ENCODE assay signal across 8 cellular contexts in the genomic region with DNA sequence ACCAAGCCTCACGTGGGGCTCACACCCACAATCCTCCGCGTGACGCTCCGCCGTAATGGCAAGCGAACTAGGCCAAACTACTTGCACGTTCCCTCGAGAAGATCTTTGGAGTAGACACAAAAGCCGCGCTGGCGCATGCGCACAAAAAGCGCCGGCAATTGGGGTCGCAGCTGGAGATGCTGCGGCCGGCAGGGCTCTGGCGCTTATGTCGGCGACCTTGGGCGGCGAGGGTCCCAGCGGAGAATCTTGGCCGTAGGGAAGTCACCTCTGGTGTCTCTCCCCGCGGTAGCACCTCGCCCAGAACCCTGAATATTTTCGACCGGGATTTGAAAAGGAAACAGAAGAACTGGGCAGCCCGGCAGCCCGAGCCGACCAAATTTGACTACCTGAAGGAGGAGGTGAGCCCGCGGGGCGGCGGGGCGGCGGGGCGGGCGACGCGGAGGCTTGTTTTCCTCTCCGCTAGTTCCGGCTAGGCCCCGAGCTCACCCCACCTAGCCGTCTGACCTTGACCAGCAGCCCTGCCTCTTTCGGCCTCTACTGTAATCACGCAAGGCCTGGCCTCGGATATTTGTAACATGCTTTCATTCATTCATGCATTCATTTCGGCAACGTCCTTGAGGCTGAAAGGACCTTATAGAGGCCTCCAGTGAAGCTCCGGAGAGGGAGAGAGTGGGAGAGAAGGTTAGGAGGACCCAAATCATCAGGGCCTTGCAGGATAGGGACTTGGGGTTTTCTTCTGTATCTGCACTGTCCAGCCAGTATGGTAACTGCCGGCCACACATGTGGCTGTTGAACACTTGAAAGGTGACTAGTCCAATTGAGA. TPM values are rescaled to one million over a fixed set of nuclear protein-coding genes. Genes with fewer than 3 reads are reported as not detected.
DNase-seq lines count a peak whose midpoint lies in the region; ATAC-seq and TF ChIP-seq lines count a peak whose summit lies in the region.

A gene with protein sequence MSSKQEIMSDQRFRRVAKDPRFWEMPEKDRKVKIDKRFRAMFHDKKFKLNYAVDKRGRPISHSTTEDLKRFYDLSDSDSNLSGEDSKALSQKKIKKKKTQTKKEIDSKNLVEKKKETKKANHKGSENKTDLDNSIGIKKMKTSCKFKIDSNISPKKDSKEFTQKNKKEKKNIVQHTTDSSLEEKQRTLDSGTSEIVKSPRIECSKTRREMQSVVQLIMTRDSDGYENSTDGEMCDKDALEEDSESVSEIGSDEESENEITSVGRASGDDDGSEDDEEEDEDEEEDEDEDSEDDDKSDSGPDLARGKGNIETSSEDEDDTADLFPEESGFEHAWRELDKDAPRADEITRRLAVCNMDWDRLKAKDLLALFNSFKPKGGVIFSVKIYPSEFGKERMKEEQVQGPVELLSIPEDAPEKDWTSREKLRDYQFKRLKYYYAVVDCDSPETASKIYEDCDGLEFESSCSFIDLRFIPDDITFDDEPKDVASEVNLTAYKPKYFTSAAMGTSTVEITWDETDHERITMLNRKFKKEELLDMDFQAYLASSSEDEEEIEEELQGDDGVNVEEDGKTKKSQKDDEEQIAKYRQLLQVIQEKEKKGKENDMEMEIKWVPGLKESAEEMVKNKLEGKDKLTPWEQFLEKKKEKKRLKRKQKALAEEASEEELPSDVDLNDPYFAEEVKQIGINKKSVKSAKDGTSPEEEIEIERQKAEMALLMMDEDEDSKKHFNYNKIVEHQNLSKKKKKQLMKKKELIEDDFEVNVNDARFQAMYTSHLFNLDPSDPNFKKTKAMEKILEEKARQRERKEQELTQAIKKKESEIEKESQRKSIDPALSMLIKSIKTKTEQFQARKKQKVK (minus strand): TSS at position 27 of the 823 bp plus-strand sequence. CDS start 1,779 bp downstream, outside the sequence.
A gene with protein sequence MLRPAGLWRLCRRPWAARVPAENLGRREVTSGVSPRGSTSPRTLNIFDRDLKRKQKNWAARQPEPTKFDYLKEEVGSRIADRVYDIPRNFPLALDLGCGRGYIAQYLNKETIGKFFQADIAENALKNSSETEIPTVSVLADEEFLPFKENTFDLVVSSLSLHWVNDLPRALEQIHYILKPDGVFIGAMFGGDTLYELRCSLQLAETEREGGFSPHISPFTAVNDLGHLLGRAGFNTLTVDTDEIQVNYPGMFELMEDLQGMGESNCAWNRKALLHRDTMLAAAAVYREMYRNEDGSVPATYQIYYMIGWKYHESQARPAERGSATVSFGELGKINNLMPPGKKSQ (plus strand): TSS at position 136 of the 823 bp plus-strand sequence. CDS start 41 bp downstream, at position 177.

- H3K9ac ChIP-seq in mucosa of stomach (ENCODE audit: low read length), result peak within 1 kb of the TSS; percentile 96

- H3K27me3 Mint-ChIP-seq in activated T-cell treated with anti-CD3 and anti-CD28 coated beads, Interleukin-2, amount 50 U/mL, for 24 hours, result no peaks in the 10 kb centered on the region

- ATAC-seq in GM21717 (IDR thresholded peaks at IDR 0.05; ENCODE audit: unreplicated experiment), result peak; percentile 98

- H3K4me1 ChIP-seq in esophagus (ENCODE audit: control insufficient read depth in 2 of 2, insufficient read depth in 2 of 2, low read length in 1 of 2), result peaks cover 0 to 3% of the 10 kb centered on the region in 2 donors
- peaks cover 12% of the 10 kb centered on the region for H3K4me1 ChIP-seq in mucosa of stomach (ENCODE audit: control insufficient read depth, insufficient read depth, low read length)

- H3K4me3 ChIP-seq in esophagus (ENCODE audit: low read depth in 1 of 2, low read length in 2 of 2) (peak within 1 kb of the TSS; percentile 83 to 88), mucosa of stomach (ENCODE audit: low read length) (peak within 1 kb of the TSS; percentile 94)

- no peaks in the 10 kb centered on the region for H3K9me3 ChIP-seq in esophagus (ENCODE audit: control insufficient read depth in 2 of 2, insufficient read depth in 1 of 2, low read depth in 1 of 2, low read length in 1 of 2)
- H3K9me3 ChIP-seq in mucosa of stomach (ENCODE audit: control insufficient read depth, low read length), result no peaks in the 10 kb centered on the region

- H3K9me3 Mint-ChIP-seq in activated T-cell treated with anti-CD3 and anti-CD28 coated beads, Interleukin-2, amount 50 U/mL, for 24 hours, result no peaks in the 10 kb centered on the region

- peaks cover 86% of the 10 kb centered on the region for H3K36me3 Mint-ChIP-seq in activated T-cell treated with anti-CD3 and anti-CD28 coated beads, Interleukin-2, amount 50 U/mL, for 24 hours (ENCODE audit: low read depth)

- WGBS in esophagus, 2 donors, result 0 to 1% methylated on average over 53 to 54 of the region's 54 CpGs

- peaks cover 0 to 7% of the 10 kb centered on the region in 2 donors for H3K36me3 ChIP-seq in esophagus (ENCODE audit: control insufficient read depth in 2 of 2, insufficient read depth in 2 of 2, low read length in 1 of 2)
- no peaks in the 10 kb centered on the region for H3K36me3 ChIP-seq in mucosa of stomach (ENCODE audit: control insufficient read depth, insufficient read depth, low read length)

- H3K27ac Mint-ChIP-seq in activated T-cell treated with anti-CD3 and anti-CD28 coated beads, Interleukin-2, amount 50 U/mL, for 24 hours, result peak within 1 kb of the TSS; percentile 96

- peak; percentile 88 for DNase-seq in DMS153 treated with DMSO at 0.1 percent for 48 hours (lab: John Stamatoyannopoulos, UW; ENCODE audit: unreplicated experiment)
- DNase-seq in KBM-7, result peak; percentile 94
- DNase-seq in activated T-cell treated with anti-CD3 and anti-CD28 coated beads, Interleukin-2, amount 50 U/mL, for 24 hours, result peak; percentile 93
- DNase-seq in stimulated activated CD8-positive, alpha-beta memory T cell treated with anti-CD3 and anti-CD28 coated beads, Interleukin-7, amount 100 ng/mL, for 1 hour (ENCODE audit: low read depth in 2 of 2), result peak; percentile 83

- in situ Hi-C loops in KBM-7 (cut with MboI; ENCODE audit: low pct_unique_long_range_greater_than_20kb, low sequenced_read_pairs), result no loop called here

- peaks cover 53% of the 10 kb centered on the region for H3K4me1 Mint-ChIP-seq in activated T-cell treated with anti-CD3 and anti-CD28 coated beads, Interleukin-2, amount 50 U/mL, for 24 hours (ENCODE audit: low read depth)

- H3K27me3 ChIP-seq in esophagus (ENCODE audit: control insufficient read depth in 1 of 2, insufficient read depth in 2 of 2, low read length in 2 of 2) (no peaks in the 10 kb centered on the region), mucosa of stomach (ENCODE audit: control insufficient read depth, insufficient read depth, low read length) (no peaks in the 10 kb centered on the region)

- H3K4me3 Mint-ChIP-seq in activated T-cell treated with anti-CD3 and anti-CD28 coated beads, Interleukin-2, amount 50 U/mL, for 24 hours, result peak within 1 kb of the TSS; percentile 99

- H3K27ac ChIP-seq in esophagus (ENCODE audit: low read depth in 2 of 2, low read length in 1 of 2), result peak within 1 kb of the TSS; percentile 86 to 92

TF ChIP-seq in PFSK-1, 5 proteins besides CTCF, POLR2A, EP300 and RAD21:
- TF ChIP-seq FOXP2 (optimal IDR thresholded peaks at IDR 0.05; ENCODE audit: borderline replicate concordance, extremely low read depth, extremely low read length, insufficient read depth) (peak; percentile 60), SIN3A (IDR thresholded peaks at IDR 0.05; ENCODE audit: borderline replicate concordance, insufficient read depth, low read length) (peak; percentile 97), TAF1 (IDR thresholded peaks at IDR 0.05; ENCODE audit: borderline replicate concordance, insufficient read depth, low read length) (peak; percentile 94; the same call in 1 of the 2 replicates), POLR2AphosphoS5 (IDR thresholded peaks at IDR 0.05; ENCODE audit: low read depth, low read length) (peak; percentile 66; the same call in 1 of the 2 replicates)
- TF ChIP-seq, protein P1, sequence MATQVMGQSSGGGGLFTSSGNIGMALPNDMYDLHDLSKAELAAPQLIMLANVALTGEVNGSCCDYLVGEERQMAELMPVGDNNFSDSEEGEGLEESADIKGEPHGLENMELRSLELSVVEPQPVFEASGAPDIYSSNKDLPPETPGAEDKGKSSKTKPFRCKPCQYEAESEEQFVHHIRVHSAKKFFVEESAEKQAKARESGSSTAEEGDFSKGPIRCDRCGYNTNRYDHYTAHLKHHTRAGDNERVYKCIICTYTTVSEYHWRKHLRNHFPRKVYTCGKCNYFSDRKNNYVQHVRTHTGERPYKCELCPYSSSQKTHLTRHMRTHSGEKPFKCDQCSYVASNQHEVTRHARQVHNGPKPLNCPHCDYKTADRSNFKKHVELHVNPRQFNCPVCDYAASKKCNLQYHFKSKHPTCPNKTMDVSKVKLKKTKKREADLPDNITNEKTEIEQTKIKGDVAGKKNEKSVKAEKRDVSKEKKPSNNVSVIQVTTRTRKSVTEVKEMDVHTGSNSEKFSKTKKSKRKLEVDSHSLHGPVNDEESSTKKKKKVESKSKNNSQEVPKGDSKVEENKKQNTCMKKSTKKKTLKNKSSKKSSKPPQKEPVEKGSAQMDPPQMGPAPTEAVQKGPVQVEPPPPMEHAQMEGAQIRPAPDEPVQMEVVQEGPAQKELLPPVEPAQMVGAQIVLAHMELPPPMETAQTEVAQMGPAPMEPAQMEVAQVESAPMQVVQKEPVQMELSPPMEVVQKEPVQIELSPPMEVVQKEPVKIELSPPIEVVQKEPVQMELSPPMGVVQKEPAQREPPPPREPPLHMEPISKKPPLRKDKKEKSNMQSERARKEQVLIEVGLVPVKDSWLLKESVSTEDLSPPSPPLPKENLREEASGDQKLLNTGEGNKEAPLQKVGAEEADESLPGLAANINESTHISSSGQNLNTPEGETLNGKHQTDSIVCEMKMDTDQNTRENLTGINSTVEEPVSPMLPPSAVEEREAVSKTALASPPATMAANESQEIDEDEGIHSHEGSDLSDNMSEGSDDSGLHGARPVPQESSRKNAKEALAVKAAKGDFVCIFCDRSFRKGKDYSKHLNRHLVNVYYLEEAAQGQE (IDR thresholded peaks at IDR 0.05; ENCODE audit: insufficient read depth in 1 of 2, low read depth in 2 of 2, low read length in 2 of 2), result peak; percentile 64 to 73; a peak in 3 of 4 replicates

RNA-seq across cellular contexts. Expression of the first gene that starts in this region (rescaled TPM):
- polyA plus RNA-seq in PFSK-1 (2012; ENCODE audit: insufficient read length, low read depth), result 10.7 TPM
- 1 to 10 TPM; 6.4 to 8.8 TPM for polyA plus RNA-seq in esophagus

RNA-seq across cellular contexts. Expression of the second gene that starts in this region (rescaled TPM):
- polyA plus RNA-seq in PFSK-1 (2012; ENCODE audit: insufficient read length, low read depth), result 14.2 TPM
- polyA plus RNA-seq in esophagus, result 10 to 100 TPM; 12.8 to 21.7 TPM

Comparison
In these comparisons a context has a peak if more than half of its experiments do, and no peak if none do; other contexts are left out.
1. Peak in every context shown above with its lines: DNase-seq, ATAC-seq, H3K4me3 ChIP-seq and H3K27ac ChIP-seq.